25 cellular contexts compared by ENCODE assay signal in genomic region chr4:73527196-73527595, GRCh38. TPM values are rescaled to one million over a fixed set of nuclear protein-coding genes. Genes with fewer than 3 reads are reported as not detected.
DNase-seq lines count a peak whose midpoint lies in the region; ATAC-seq and TF ChIP-seq lines count a peak whose summit lies in the region.
"Had no signal": no experiment of that assay in that cellular context is flagged by ENCODE, and none has a peak within 500 bp of the region (broad histone marks: within the 10 kb centered on the region; RNA-seq: fewer than 3 reads in every experiment).

No MANE protein-coding gene starts in this region.

- no peak overlapping the region for H2BK5ac ChIP-seq in H9 (ENCODE audit: insufficient read length, low read length)

- TF ChIP-seq CTCF in GM10266 (IDR thresholded peaks at IDR 0.05; ENCODE audit: control insufficient read depth, insufficient read depth, low read depth, missing control alignments) (no peak), H9 (conservative IDR thresholded peaks at IDR 0.05) (no peak), breast epithelium (IDR thresholded peaks at IDR 0.05) (no peak)

- no peak overlapping the region for H3K4ac ChIP-seq in H9 (ENCODE audit: low read depth, low read length)

- H3K36me3 ChIP-seq in breast epithelium = no peaks in the 10 kb centered on the region
- H3K36me3 ChIP-seq: HAP-1, spleen, upper lobe of right lung had no signal

- no peaks in the 10 kb centered on the region for H3K27me3 ChIP-seq in H9 (ENCODE audit: insufficient read depth, low read length)
- no peaks in the 10 kb centered on the region for H3K27me3 ChIP-seq in breast epithelium
- H3K27me3 ChIP-seq: spleen, upper lobe of right lung had no signal

- no peaks in the 10 kb centered on the region for H4K20me1 ChIP-seq in H9 (ENCODE audit: control insufficient read depth, insufficient read depth, insufficient read length)

- H2AK5ac ChIP-seq in H9 (ENCODE audit: insufficient read length, low read length) = no peak overlapping the region

- no peaks in the 10 kb centered on the region; a peak in 1 of 7 replicates for H3K36me3 Mint-ChIP-seq in H9 (ENCODE audit: insufficient read depth in 1 of 3, low read depth in 3 of 3)
- H3K36me3 Mint-ChIP-seq: activated naive CD8-positive, alpha-beta T cell had no signal

- H3K27ac Mint-ChIP-seq in H9 = no peak overlapping the region
- H3K27ac Mint-ChIP-seq: activated naive CD8-positive, alpha-beta T cell; T-helper 17 cell had no signal

- H2BK15ac ChIP-seq in H9 (ENCODE audit: low read depth, low read length) = no peak overlapping the region

- no peak overlapping the region for H2BK12ac ChIP-seq in H9 (ENCODE audit: insufficient read length, low read depth, low read length)

- H2BK20ac ChIP-seq in H9 (ENCODE audit: low read depth, low read length, poor library complexity, severe bottlenecking) = no peak overlapping the region

- intact Hi-C loops in breast epithelium (cut with DNase I; ENCODE audit: low total_unique reads) = no loop called here

- H3K23ac ChIP-seq in H9 (ENCODE audit: insufficient read length, low read depth, low read length) = no peak overlapping the region

- H3K9me3 ChIP-seq in H9 (ENCODE audit: control insufficient read depth, low read depth, low read length) (no peaks in the 10 kb centered on the region), breast epithelium (no peaks in the 10 kb centered on the region)
- H3K9me3 ChIP-seq: HAP-1, spleen, upper lobe of right lung had no signal

- H4K8ac ChIP-seq in H9 (replicated peaks; ENCODE audit: insufficient read length, low read depth, low read length) = no peak overlapping the region

- H3K4me2 ChIP-seq in H9 (ENCODE audit: insufficient read depth, insufficient read length, low read length) = no peak overlapping the region

- no peak overlapping the region for H4K5ac ChIP-seq in H9 (ENCODE audit: insufficient read length, low read depth, low read length)

- no peaks in the 10 kb centered on the region for H3K27me3 Mint-ChIP-seq in H9 (ENCODE audit: low read depth)
- H3K27me3 Mint-ChIP-seq: activated naive CD8-positive, alpha-beta T cell had no signal

- H3K56ac ChIP-seq in H9 (ENCODE audit: insufficient read length, low read depth, low read length) = no peak overlapping the region

- ATAC-seq in GM18907 (IDR thresholded peaks at IDR 0.05; ENCODE audit: unreplicated experiment) = peak; percentile 72
- peak; percentile 71 for ATAC-seq in GM21526 (IDR thresholded peaks at IDR 0.05; ENCODE audit: low FRiP score, unreplicated experiment)
- peak; percentile 66 for ATAC-seq in HG03045 (IDR thresholded peaks at IDR 0.05; ENCODE audit: unreplicated experiment)
- ATAC-seq: left colon; stimulated activated naive CD8-positive, alpha-beta T cell treated with anti-CD3 and anti-CD28 coated beads, Interleukin-15, Interleukin-2, amounts not matched to agents 100 U/mL and 50 U/mL, for 24 hours; T-helper 17 cell; upper lobe of right lung had no signal

- H3K79me2 ChIP-seq in H9 (ENCODE audit: insufficient read depth, low read length) = no peaks in the 10 kb centered on the region

- no peak for TF ChIP-seq POLR2A in breast epithelium (IDR thresholded peaks at IDR 0.05)

- H3K79me1 ChIP-seq in H9 (ENCODE audit: insufficient read depth, low read depth, low read length, poor library complexity, severe bottlenecking) = no peaks in the 10 kb centered on the region

- no peak overlapping the region for H2BK120ac ChIP-seq in H9 (ENCODE audit: low read depth, low read length, poor library complexity, severe bottlenecking)

- DNase-seq in OCI-M1 (lab: John Stamatoyannopoulos, UW) = peak; percentile 15
- DNase-seq in GM10266 (ENCODE audit: extremely low spot score) = no peak
- no peak for DNase-seq in H9
- DNase-seq in breast epithelium (ENCODE audit: low spot score in 2 of 2) = no peak
- DNase-seq in HT-29 (ENCODE audit: low spot score) = no peak
- DNase-seq: activated CD4-positive, alpha-beta T cell treated with anti-CD3 and anti-CD28 coated beads for 4 hours; activated T-cell treated with anti-CD3 and anti-CD28 coated beads for 4 hours; AML-193; Calu3; hypothalamus; left colon; NCI-H1105; NCI-H2171 treated with DMSO at 0.1 percent for 48 hours; Right ventricle myocardium superior; spleen; stimulated activated naive CD8-positive, alpha-beta T cell treated with anti-CD3 and anti-CD28 coated beads, Interleukin-15, Interleukin-2, amounts not matched to agents 100 U/mL and 50 U/mL, for 24 hours; T-helper 17 cell; upper lobe of right lung had no signal

- no peaks in the 10 kb centered on the region for H3K23me2 ChIP-seq in H9 (ENCODE audit: insufficient read length, low read depth, low read length, poor library complexity, severe bottlenecking)

- H3K4me1 Mint-ChIP-seq in H9 = no peaks in the 10 kb centered on the region
- H3K4me1 Mint-ChIP-seq: T-helper 17 cell had no signal

- no CpG with 5 or more reads among the region's 1 CpG for WGBS in H9 (ENCODE audit: extremely low coverage, insufficient read length, low lambda C conversion rate)

- no peak overlapping the region for H3K9ac ChIP-seq in H9 (ENCODE audit: extremely low read depth, insufficient read length, low read length)

- no peak overlapping the region for H2AFZ ChIP-seq in H9 (ENCODE audit: low read length)

- no peak overlapping the region for H3K18ac ChIP-seq in H9 (ENCODE audit: insufficient read length, low read depth, low read length)

- no peak overlapping the region for H3K14ac ChIP-seq in H9 (ENCODE audit: insufficient read depth, low read length)

- no peak overlapping the region for H3T11ph ChIP-seq in H9 (ENCODE audit: low read length)

- no peaks in the 10 kb centered on the region for H3K9me3 Mint-ChIP-seq in H9

- no peak overlapping the region for H3K4me3 ChIP-seq in breast epithelium
- H3K4me3 ChIP-seq: HAP-1, spleen, upper lobe of right lung had no signal

- H3K4me1 ChIP-seq in H9 (ENCODE audit: insufficient read depth, low read length) = no peaks in the 10 kb centered on the region
- H3K4me1 ChIP-seq in breast epithelium = no peaks in the 10 kb centered on the region
- H3K4me1 ChIP-seq: HAP-1, spleen, upper lobe of right lung had no signal

- H3K4me3 Mint-ChIP-seq in H9 = no peak overlapping the region
- H3K4me3 Mint-ChIP-seq: activated naive CD8-positive, alpha-beta T cell; T-helper 17 cell had no signal

- H3K27ac ChIP-seq in H9 (ENCODE audit: insufficient read length, low read depth, low read length) = no peak overlapping the region
- H3K27ac ChIP-seq in breast epithelium = no peak overlapping the region
- H3K27ac ChIP-seq: spleen, upper lobe of right lung had no signal

- no peak overlapping the region for H4K91ac ChIP-seq in H9 (ENCODE audit: insufficient read length, low read depth, low read length)

RNA-seq across cellular contexts. Expression of gene AFM, which starts 45.7 kb away (rescaled TPM):
- total RNA-seq in H9 (2021) = not detected in 2 replicates
- not detected for total RNA-seq in breast epithelium
- total RNA-seq in HT-29 (2014; rRNA removed; shearing (Covaris generic)) = not detected in 2 replicates
- total RNA-seq: bronchial epithelial cell, Calu3, fibroblast of lung, left colon, Right ventricle myocardium superior, spleen, T-helper 17 cell, upper lobe of right lung had no signal
